In the genomic region with DNA sequence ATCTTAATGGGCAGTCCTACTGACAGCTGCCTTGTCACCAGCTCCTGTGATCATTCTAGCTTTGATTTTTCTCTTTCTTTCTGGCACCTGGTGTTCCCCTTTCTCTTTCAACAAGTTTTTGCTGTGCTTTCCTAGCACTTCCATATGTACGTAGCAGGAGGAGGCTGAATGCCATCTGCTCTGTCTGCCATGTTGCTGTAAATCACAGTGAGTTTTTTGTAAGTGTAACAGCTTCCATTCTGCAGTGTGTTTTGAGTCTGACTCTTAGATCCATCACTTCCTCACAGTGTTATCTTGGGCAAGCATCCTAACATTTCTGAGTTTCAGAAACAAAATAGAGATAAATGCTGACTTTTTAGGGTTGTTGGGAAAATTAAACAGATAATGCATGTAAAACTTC, we compare ENCODE assay signal across 16 cellular contexts. TPM values are rescaled to one million over a fixed set of nuclear protein-coding genes. Genes with fewer than 3 reads are reported as not detected.
DNase-seq lines count a peak whose midpoint lies in the region; ATAC-seq and TF ChIP-seq lines count a peak whose summit lies in the region.
"Had no signal": no experiment of that assay in that cellular context is flagged by ENCODE, and none has a peak within 500 bp of the region (broad histone marks: within the 10 kb centered on the region; RNA-seq: fewer than 3 reads in every experiment).

No MANE protein-coding gene starts in this region.

- no peak overlapping the region for H3K4me3 Mint-ChIP-seq in activated naive CD4-positive, alpha-beta T cell treated with anti-CD3 and anti-CD28 coated beads for 36 hours
- H3K4me3 Mint-ChIP-seq in activated naive CD4-positive, alpha-beta T cell treated with anti-CD3 and anti-CD28 coated beads, Interleukin-2, amount 10 ng/mL, durations not matched to agents 7 days and 5 days: no peak overlapping the region
- H3K4me3 Mint-ChIP-seq: activated CD4-positive, alpha-beta T cell treated with anti-CD3 and anti-CD28 coated beads, Interleukin-2, amount 10 ng/mL, durations not matched to agents 24 days and 14 days had no signal

- H3K4me1 Mint-ChIP-seq in activated naive CD4-positive, alpha-beta T cell treated with anti-CD3 and anti-CD28 coated beads for 36 hours (ENCODE audit: low read depth): peaks cover 5% of the 10 kb centered on the region
- H3K4me1 Mint-ChIP-seq in activated naive CD4-positive, alpha-beta T cell treated with anti-CD3 and anti-CD28 coated beads, Interleukin-2, amount 10 ng/mL, durations not matched to agents 7 days and 5 days: peaks cover 15% of the 10 kb centered on the region

- intact Hi-C loops in activated naive CD4-positive, alpha-beta T cell treated with anti-CD3 and anti-CD28 coated beads for 36 hours (cut with micrococcal nuclease): no loop called here
- intact Hi-C loops in spleen (cut with DNase I; ENCODE audit: low total_unique reads): no loop called here
- intact Hi-C loops in left colon (cut with DNase I, micrococcal nuclease): no loop called here

- H3K27me3 ChIP-seq in MG63: no peaks in the 10 kb centered on the region
- H3K27me3 ChIP-seq in spleen (replicated peaks in 1 of 7): no peaks in the 10 kb centered on the region
- H3K27me3 ChIP-seq: thyroid gland had no signal

- no peaks in the 10 kb centered on the region for H3K36me3 ChIP-seq in MG63
- peaks cover 2 to 91% (median 48%) of the 10 kb centered on the region in 6 donors for H3K36me3 ChIP-seq in spleen
- H3K36me3 ChIP-seq: thyroid gland had no signal

- no peak for TF ChIP-seq POLR2A in spleen (IDR thresholded peaks at IDR 0.05)

- ATAC-seq in left colon: no peak

- H3K27me3 Mint-ChIP-seq in activated naive CD4-positive, alpha-beta T cell treated with anti-CD3 and anti-CD28 coated beads for 36 hours (ENCODE audit: low read depth): no peaks in the 10 kb centered on the region
- H3K27me3 Mint-ChIP-seq in activated naive CD4-positive, alpha-beta T cell treated with anti-CD3 and anti-CD28 coated beads, Interleukin-2, amount 10 ng/mL, durations not matched to agents 7 days and 5 days: no peaks in the 10 kb centered on the region
- H3K27me3 Mint-ChIP-seq: activated CD4-positive, alpha-beta T cell treated with anti-CD3 and anti-CD28 coated beads, Interleukin-2, amount 10 ng/mL, durations not matched to agents 24 days and 14 days had no signal

- H3K9me3 Mint-ChIP-seq in activated naive CD4-positive, alpha-beta T cell treated with anti-CD3 and anti-CD28 coated beads for 36 hours: no peaks in the 10 kb centered on the region
- H3K9me3 Mint-ChIP-seq in activated naive CD4-positive, alpha-beta T cell treated with anti-CD3 and anti-CD28 coated beads, Interleukin-2, amount 10 ng/mL, durations not matched to agents 7 days and 5 days: no peaks in the 10 kb centered on the region
- H3K9me3 Mint-ChIP-seq: activated CD4-positive, alpha-beta T cell treated with anti-CD3 and anti-CD28 coated beads, Interleukin-2, amount 10 ng/mL, durations not matched to agents 24 days and 14 days had no signal

- no peak for DNase-seq in activated naive CD4-positive, alpha-beta T cell treated with anti-CD3 and anti-CD28 coated beads for 36 hours
- DNase-seq in activated naive CD4-positive, alpha-beta T cell treated with anti-CD3 and anti-CD28 coated beads, Interleukin-2, amount 10 ng/mL, durations not matched to agents 7 days and 5 days: no peak
- DNase-seq in NCI-H1694 treated with DMSO at 0.1 percent for 48 hours (lab: John Stamatoyannopoulos, UW) (peak; percentile 88), cerebellar cortex (ENCODE audit: low spot score) (peak; percentile 28), pons (ENCODE audit: low spot score) (peak; percentile 26), MG63 (no peak), spleen (no peak), left colon (no peak)
- DNase-seq: activated CD4-positive, alpha-beta T cell treated with anti-CD3 and anti-CD28 coated beads, Interleukin-2, amount 10 ng/mL, durations not matched to agents 24 days and 14 days; activated T-cell treated with anti-CD3 and anti-CD28 coated beads, Interleukin-2, amount 50 U/mL, for 48 hours; caudate nucleus; KBM-7; NCI-H1930; nucleus accumbens; stimulated activated CD4-positive, alpha-beta T cell treated with anti-CD3 and anti-CD28 coated beads, Interleukin-12 subunit alpha, Interleukin-12 subunit beta, amount 100 ng/mL, for 4 hours; thyroid gland had no signal

- peaks cover 0 to 28% (median 0%) of the 10 kb centered on the region in 6 donors for H3K4me1 ChIP-seq in spleen
- H3K4me1 ChIP-seq: thyroid gland had no signal

- peaks cover 20% of the 10 kb centered on the region for H3K36me3 Mint-ChIP-seq in activated naive CD4-positive, alpha-beta T cell treated with anti-CD3 and anti-CD28 coated beads for 36 hours (ENCODE audit: low read depth)
- H3K36me3 Mint-ChIP-seq in activated naive CD4-positive, alpha-beta T cell treated with anti-CD3 and anti-CD28 coated beads, Interleukin-2, amount 10 ng/mL, durations not matched to agents 7 days and 5 days: peaks cover 74% of the 10 kb centered on the region

- CTCF ChIA-PET in activated naive CD4-positive, alpha-beta T cell treated with anti-CD3 and anti-CD28 coated beads for 36 hours (lab: Charles Lee): no interaction called here
- CTCF ChIA-PET in activated naive CD4-positive, alpha-beta T cell treated with anti-CD3 and anti-CD28 coated beads, Interleukin-2, amount 10 ng/mL, durations not matched to agents 7 days and 5 days (lab: Charles Lee): interaction anchor here (0.7 kb wide), 1 partner anchor 546 kb away, joined by 3 read pairs; no protein-coding TSS in a partner anchor

- 93 to 100% (median 97%) methylated on average over 1 of the region's 1 CpG for WGBS in spleen, 5 donors

- no peak for TF ChIP-seq CTCF in spleen (IDR thresholded peaks at IDR 0.05 in 8 of 11, conservative IDR thresholded peaks at IDR 0.05 in 3 of 11)

- no peaks in the 10 kb centered on the region for H3K9me3 ChIP-seq in MG63
- H3K9me3 ChIP-seq in spleen: no peaks in the 10 kb centered on the region
- H3K9me3 ChIP-seq: thyroid gland had no signal

- H3K27ac ChIP-seq in spleen: no peak overlapping the region
- H3K27ac ChIP-seq: thyroid gland had no signal

- H3K4me3 ChIP-seq in MG63 (no peak overlapping the region), spleen (no peak overlapping the region)
- H3K4me3 ChIP-seq: thyroid gland had no signal

- peak overlapping the region; percentile 44 for H3K27ac Mint-ChIP-seq in activated naive CD4-positive, alpha-beta T cell treated with anti-CD3 and anti-CD28 coated beads for 36 hours
- H3K27ac Mint-ChIP-seq in activated naive CD4-positive, alpha-beta T cell treated with anti-CD3 and anti-CD28 coated beads, Interleukin-2, amount 10 ng/mL, durations not matched to agents 7 days and 5 days: no peak overlapping the region

RNA-seq across cellular contexts. Expression of gene KANK1, which starts 41.9 kb away (rescaled TPM):
- total RNA-seq in activated naive CD4-positive, alpha-beta T cell treated with anti-CD3 and anti-CD28 coated beads for 36 hours: 1 to 10 TPM; 8.4 to 8.7 TPM
- total RNA-seq in MG63 (2014; rRNA removed; shearing (Covaris generic); ENCODE audit: low replicate concordance): 45.6 and 48.8 TPM in 2 replicates
- 10 to 100 TPM in 4 of 7 donors, 1 to 10 TPM in 3; 8.3 to 15.7 (median 13.0) TPM for total RNA-seq in spleen
- 1 to 10 TPM; 4.6 to 5.4 (median 4.9) TPM for polyA plus RNA-seq in spleen
- total RNA-seq in left colon: 10 to 100 TPM; 29.1 to 30.2 TPM

Comparison
In these comparisons a context has a peak if more than half of its experiments do, and no peak if none do; other contexts are left out.
1. DNase-seq: peak in NCI-H1694 treated with DMSO at 0.1 percent for 48 hours (single experiment), cerebellar cortex (single experiment) and pons (single experiment); none in activated naive CD4-positive, alpha-beta T cell treated with anti-CD3 and anti-CD28 coated beads for 36 hours (single experiment), activated naive CD4-positive, alpha-beta T cell treated with anti-CD3 and anti-CD28 coated beads, Interleukin-2, amount 10 ng/mL, durations not matched to agents 7 days and 5 days (single experiment), MG63 (single experiment), spleen (single experiment) and left colon (0 of 2).